Comparison of ENCODE assay signal across 8 cellular contexts in genomic region chr2:210072922-210073509, GRCh38.
DNase-seq lines count a peak whose midpoint lies in the region; ATAC-seq and TF ChIP-seq lines count a peak whose summit lies in the region.

No MANE protein-coding gene starts in this region.

- H3K27me3 Mint-ChIP-seq in activated CD8-positive, alpha-beta T cell treated with anti-CD3 and anti-CD28 coated beads for 36 hours = no peaks in the 10 kb centered on the region
- no peaks in the 10 kb centered on the region for H3K27me3 Mint-ChIP-seq in activated CD8-positive, alpha-beta T cell treated with anti-CD3 and anti-CD28 coated beads, Interleukin-2, amount 10 ng/mL, durations not matched to agents 7 days and 5 days (ENCODE audit: low read depth)

- no peak for TF ChIP-seq POLR2A in adrenal gland (IDR thresholded peaks at IDR 0.05)

- intact Hi-C loops in activated CD8-positive, alpha-beta T cell treated with anti-CD3 and anti-CD28 coated beads for 36 hours (cut with micrococcal nuclease) = loop anchor here (2.0 kb wide), 1 partner anchor 124 kb away; no protein-coding TSS in a partner anchor
- intact Hi-C loops in adrenal gland (cut with DNase I) = loop anchor here (2.0 to 10.0 kb wide), 2 partner anchors 122 kb away; no protein-coding TSS in a partner anchor

- DNase-seq in activated CD8-positive, alpha-beta T cell treated with anti-CD3 and anti-CD28 coated beads for 36 hours = peak; percentile 15
- DNase-seq in activated CD8-positive, alpha-beta T cell treated with anti-CD3 and anti-CD28 coated beads, Interleukin-2, amount 10 ng/mL, durations not matched to agents 7 days and 5 days = no peak
- DNase-seq in H4 (ENCODE audit: low spot score) (peak; percentile 16), LoVo (ENCODE audit: low spot score) (peak; percentile 38), adrenal gland (peak in 3 of 7 donors; percentile 12 to 40 (median 22)), left kidney (ENCODE audit: low read depth, low spot score) (peak; percentile 27), T-helper 9 cell (no peak), NCI-H1092 (lab: John Stamatoyannopoulos, UW) (no peak)

- TF ChIP-seq CTCF in activated CD8-positive, alpha-beta T cell treated with anti-CD3 and anti-CD28 coated beads for 36 hours (IDR thresholded peaks at IDR 0.05) = no peak
- TF ChIP-seq CTCF in adrenal gland (IDR thresholded peaks at IDR 0.05) = peak; percentile 49 to 77 (median 64)

- CTCF ChIA-PET in activated CD8-positive, alpha-beta T cell treated with anti-CD3 and anti-CD28 coated beads for 36 hours (lab: Charles Lee) = interaction anchor here (0.6 to 2.5 kb wide), 3 partner anchors 8 to 126 kb away, joined by 4 to 8 read pairs (median 4); no protein-coding TSS in a partner anchor
- CTCF ChIA-PET in activated CD8-positive, alpha-beta T cell treated with anti-CD3 and anti-CD28 coated beads, Interleukin-2, amount 10 ng/mL, durations not matched to agents 7 days and 5 days (lab: Charles Lee) = interaction anchor here (1.4 to 1.7 kb wide), 2 partner anchors 123 to 126 kb away, joined by 7 to 10 read pairs; no protein-coding TSS in a partner anchor

- no peak overlapping the region for H3K4me3 Mint-ChIP-seq in activated CD8-positive, alpha-beta T cell treated with anti-CD3 and anti-CD28 coated beads for 36 hours
- no peak overlapping the region for H3K4me3 Mint-ChIP-seq in activated CD8-positive, alpha-beta T cell treated with anti-CD3 and anti-CD28 coated beads, Interleukin-2, amount 10 ng/mL, durations not matched to agents 7 days and 5 days

- H3K36me3 ChIP-seq in adrenal gland (replicated peaks in 1 of 2) = no peaks in the 10 kb centered on the region

- H3K27ac ChIP-seq in adrenal gland = no peak overlapping the region

- H3K9me3 Mint-ChIP-seq in activated CD8-positive, alpha-beta T cell treated with anti-CD3 and anti-CD28 coated beads for 36 hours = no peaks in the 10 kb centered on the region
- no peaks in the 10 kb centered on the region for H3K9me3 Mint-ChIP-seq in activated CD8-positive, alpha-beta T cell treated with anti-CD3 and anti-CD28 coated beads, Interleukin-2, amount 10 ng/mL, durations not matched to agents 7 days and 5 days (ENCODE audit: insufficient read depth)

- WGBS in adrenal gland, 4 donors = 2 to 9% (median 5%) methylated on average over 2 of the region's 2 CpGs

- no peak overlapping the region for H3K27ac Mint-ChIP-seq in activated CD8-positive, alpha-beta T cell treated with anti-CD3 and anti-CD28 coated beads for 36 hours
- no peak overlapping the region for H3K27ac Mint-ChIP-seq in activated CD8-positive, alpha-beta T cell treated with anti-CD3 and anti-CD28 coated beads, Interleukin-2, amount 10 ng/mL, durations not matched to agents 7 days and 5 days

- H3K36me3 Mint-ChIP-seq in activated CD8-positive, alpha-beta T cell treated with anti-CD3 and anti-CD28 coated beads for 36 hours (ENCODE audit: low read depth) = no peaks in the 10 kb centered on the region
- no peaks in the 10 kb centered on the region for H3K36me3 Mint-ChIP-seq in activated CD8-positive, alpha-beta T cell treated with anti-CD3 and anti-CD28 coated beads, Interleukin-2, amount 10 ng/mL, durations not matched to agents 7 days and 5 days (ENCODE audit: low read depth)

- H3K27me3 ChIP-seq in adrenal gland = no peaks in the 10 kb centered on the region

- no peaks in the 10 kb centered on the region for H3K9me3 ChIP-seq in adrenal gland (replicated peaks in 1 of 3)

- H3K4me1 Mint-ChIP-seq in activated CD8-positive, alpha-beta T cell treated with anti-CD3 and anti-CD28 coated beads for 36 hours (ENCODE audit: low read depth) = no peaks in the 10 kb centered on the region
- no peaks in the 10 kb centered on the region for H3K4me1 Mint-ChIP-seq in activated CD8-positive, alpha-beta T cell treated with anti-CD3 and anti-CD28 coated beads, Interleukin-2, amount 10 ng/mL, durations not matched to agents 7 days and 5 days (ENCODE audit: low read depth)

- peaks cover 0 to 4% of the 10 kb centered on the region in 2 donors for H3K4me1 ChIP-seq in adrenal gland (replicated peaks in 1 of 2)

- no peak overlapping the region for H3K4me3 ChIP-seq in adrenal gland

- POLR2A ChIA-PET in activated CD8-positive, alpha-beta T cell treated with anti-CD3 and anti-CD28 coated beads for 36 hours (lab: Charles Lee) = no interaction called here
- POLR2A ChIA-PET in activated CD8-positive, alpha-beta T cell treated with anti-CD3 and anti-CD28 coated beads, Interleukin-2, amount 10 ng/mL, durations not matched to agents 7 days and 5 days (lab: Charles Lee) = no interaction called here

- ATAC-seq in activated CD8-positive, alpha-beta T cell treated with anti-CD3 and anti-CD28 coated beads for 36 hours = no peak
- ATAC-seq in activated CD8-positive, alpha-beta T cell treated with anti-CD3 and anti-CD28 coated beads, Interleukin-2, amount 10 ng/mL, durations not matched to agents 7 days and 5 days = no peak

Comparison
In these comparisons a context has a peak if more than half of its experiments do, and no peak if none do; other contexts are left out.
1. DNase-seq: peak in activated CD8-positive, alpha-beta T cell treated with anti-CD3 and anti-CD28 coated beads for 36 hours (single experiment), H4 (single experiment), LoVo (single experiment) and left kidney (single experiment); none in activated CD8-positive, alpha-beta T cell treated with anti-CD3 and anti-CD28 coated beads, Interleukin-2, amount 10 ng/mL, durations not matched to agents 7 days and 5 days (single experiment), T-helper 9 cell (single experiment) and NCI-H1092 (single experiment).